1 cellular context compared by ENCODE assay signal in genomic region chr5:61217251-61217650, GRCh38.
TF ChIP-seq lines count a peak whose summit lies in the region.

No MANE protein-coding gene starts in this region.

TF ChIP-seq in SK-N-SH treated with all-trans-retinoic acid at 6 μM for 48 hours, 23 proteins besides CTCF, POLR2A, EP300 and RAD21 (continued from another document):
- TF ChIP-seq TSHZ2 (CRISPR knock-in tag; IDR thresholded peaks at IDR 0.05) = no peak
- TF ChIP-seq TOX (CRISPR knock-in tag; IDR thresholded peaks at IDR 0.05; ENCODE audit: borderline replicate concordance) = no peak
- no peak for TF ChIP-seq ISL1 (CRISPR knock-in tag; IDR thresholded peaks at IDR 0.05)
- no peak for TF ChIP-seq ESRRG (CRISPR knock-in tag; IDR thresholded peaks at IDR 0.05)
- no peak for TF ChIP-seq PPARA (CRISPR knock-in tag; IDR thresholded peaks at IDR 0.05; ENCODE audit: borderline replicate concordance)
- no peak for TF ChIP-seq CSRNP3 (CRISPR knock-in tag; IDR thresholded peaks at IDR 0.05)
- no peak for TF ChIP-seq ARNTL (CRISPR knock-in tag; IDR thresholded peaks at IDR 0.05; ENCODE audit: borderline replicate concordance, low read depth)
- no peak for TF ChIP-seq RARB (CRISPR knock-in tag; IDR thresholded peaks at IDR 0.05)
- TF ChIP-seq TCF4 (CRISPR knock-in tag; IDR thresholded peaks at IDR 0.05; ENCODE audit: borderline replicate concordance) = no peak; the same call in 1 of the 2 replicates
- no peak for TF ChIP-seq PATZ1 (CRISPR knock-in tag; IDR thresholded peaks at IDR 0.05; ENCODE audit: borderline replicate concordance)
- TF ChIP-seq ZC3H10 (CRISPR knock-in tag; IDR thresholded peaks at IDR 0.05) = no peak
